13 cellular contexts compared by ENCODE assay signal in genomic region chr10:71745659-71746250, GRCh38. TPM values are rescaled to one million over a fixed set of nuclear protein-coding genes. Genes with fewer than 3 reads are reported as not detected.
A peak's percentile ranks its signal among the peaks of the same experiment; 100 is the strongest.
DNase-seq lines count a peak whose midpoint lies in the region; ATAC-seq and TF ChIP-seq lines count a peak whose summit lies in the region.
"Had no signal": no experiment of that assay in that cellular context is flagged by ENCODE, and none has a peak within 500 bp of the region (broad histone marks: within the 10 kb centered on the region; RNA-seq: fewer than 3 reads in every experiment).

No MANE protein-coding gene starts in this region.

- H3K4me3 ChIP-seq in upper lobe of right lung (no peak overlapping the region), sigmoid colon (no peak overlapping the region)
- H3K4me3 ChIP-seq: adrenal gland, thoracic aorta had no signal

- TF ChIP-seq EP300 in sigmoid colon (IDR thresholded peaks at IDR 0.05), result no peak

- H3K9me3 Mint-ChIP-seq in activated naive CD4-positive, alpha-beta T cell treated with anti-CD3 and anti-CD28 coated beads, Interleukin-2, amount 50 U/mL, for 24 hours, result no peaks in the 10 kb centered on the region
- no peaks in the 10 kb centered on the region for H3K9me3 Mint-ChIP-seq in activated naive CD8-positive, alpha-beta T cell treated with anti-CD3 and anti-CD28 coated beads, Interleukin-2, amount 10 ng/mL, durations not matched to agents 7 days and 5 days
- peaks cover 6% of the 10 kb centered on the region for H3K9me3 Mint-ChIP-seq in mesothelial cell of epicardium

- TF ChIP-seq CTCF in mesothelial cell of epicardium (IDR thresholded peaks at IDR 0.05; ENCODE audit: unreplicated experiment) (no peak), upper lobe of right lung (IDR thresholded peaks at IDR 0.05) (no peak), sigmoid colon (IDR thresholded peaks at IDR 0.05) (no peak)

- peak overlapping the region; percentile 20 for H3K4me3 Mint-ChIP-seq in activated naive CD4-positive, alpha-beta T cell treated with anti-CD3 and anti-CD28 coated beads, Interleukin-2, amount 50 U/mL, for 24 hours
- H3K4me3 Mint-ChIP-seq in activated naive CD8-positive, alpha-beta T cell treated with anti-CD3 and anti-CD28 coated beads, Interleukin-2, amount 10 ng/mL, durations not matched to agents 7 days and 5 days, result no peak overlapping the region
- no peak overlapping the region for H3K4me3 Mint-ChIP-seq in mesothelial cell of epicardium

- peak overlapping the region; percentile 99 for H3K27ac Mint-ChIP-seq in activated naive CD4-positive, alpha-beta T cell treated with anti-CD3 and anti-CD28 coated beads, Interleukin-2, amount 50 U/mL, for 24 hours
- H3K27ac Mint-ChIP-seq in activated naive CD8-positive, alpha-beta T cell treated with anti-CD3 and anti-CD28 coated beads, Interleukin-2, amount 10 ng/mL, durations not matched to agents 7 days and 5 days, result peak overlapping the region; percentile 97
- peak overlapping the region; percentile 86 for H3K27ac Mint-ChIP-seq in mesothelial cell of epicardium

- H3K4me1 Mint-ChIP-seq in activated naive CD4-positive, alpha-beta T cell treated with anti-CD3 and anti-CD28 coated beads, Interleukin-2, amount 50 U/mL, for 24 hours, result peaks cover 98% of the 10 kb centered on the region
- H3K4me1 Mint-ChIP-seq in activated naive CD8-positive, alpha-beta T cell treated with anti-CD3 and anti-CD28 coated beads, Interleukin-2, amount 10 ng/mL, durations not matched to agents 7 days and 5 days, result peaks cover 93% of the 10 kb centered on the region
- peaks cover 34% of the 10 kb centered on the region for H3K4me1 Mint-ChIP-seq in mesothelial cell of epicardium

- H3K36me3 ChIP-seq in upper lobe of right lung, result peaks cover 5% of the 10 kb centered on the region
- peaks cover 6 to 12% (median 9%) of the 10 kb centered on the region in 4 donors for H3K36me3 ChIP-seq in sigmoid colon
- H3K36me3 ChIP-seq: adrenal gland had no signal

- DNase-seq in activated naive CD4-positive, alpha-beta T cell treated with Interleukin-2 at 50 U/mL for 16 hours, result no peak
- no peak for DNase-seq in activated naive CD8-positive, alpha-beta T cell treated with anti-CD3 and anti-CD28 coated beads, Interleukin-2, amount 10 ng/mL, durations not matched to agents 7 days and 5 days
- DNase-seq in mesothelial cell of epicardium (ENCODE audit: low spot score in 2 of 2, unreplicated experiment in 2 of 2) (no peak), upper lobe of right lung (no peak), sigmoid colon (no peak)
- DNase-seq: head of caudate nucleus, NCI-H510A had no signal

- peaks cover 13% of the 10 kb centered on the region for H3K36me3 Mint-ChIP-seq in activated naive CD4-positive, alpha-beta T cell treated with anti-CD3 and anti-CD28 coated beads, Interleukin-2, amount 50 U/mL, for 24 hours
- H3K36me3 Mint-ChIP-seq in activated naive CD8-positive, alpha-beta T cell treated with anti-CD3 and anti-CD28 coated beads, Interleukin-2, amount 10 ng/mL, durations not matched to agents 7 days and 5 days, result peaks cover 14% of the 10 kb centered on the region
- H3K36me3 Mint-ChIP-seq in mesothelial cell of epicardium, result no peaks in the 10 kb centered on the region

- H3K9me3 ChIP-seq in upper lobe of right lung, result no peaks in the 10 kb centered on the region
- H3K9me3 ChIP-seq in sigmoid colon, result no peaks in the 10 kb centered on the region
- H3K9me3 ChIP-seq: adrenal gland, thoracic aorta had no signal

- no peak for TF ChIP-seq POLR2A in sigmoid colon (IDR thresholded peaks at IDR 0.05)

- POLR2A ChIA-PET in activated naive CD8-positive, alpha-beta T cell treated with anti-CD3 and anti-CD28 coated beads, Interleukin-2, amount 10 ng/mL, durations not matched to agents 7 days and 5 days (lab: Charles Lee), result interaction anchor here (1.0 to 14.9 kb wide), 6 partner anchors 10 to 48 kb away, joined by 4 to 341 read pairs (median 34); partner anchors contain the start of gene VSIR

- intact Hi-C loops in upper lobe of right lung (cut with DNase I) (no loop called here), sigmoid colon (cut with DNase I) (no loop called here)

- peaks cover 51% of the 10 kb centered on the region for H3K4me1 ChIP-seq in upper lobe of right lung
- peaks cover 0 to 50% (median 39%) of the 10 kb centered on the region in 4 donors for H3K4me1 ChIP-seq in sigmoid colon

- H3K27me3 ChIP-seq in upper lobe of right lung (no peaks in the 10 kb centered on the region), sigmoid colon (no peaks in the 10 kb centered on the region)
- H3K27me3 ChIP-seq: adrenal gland had no signal

- H3K27ac ChIP-seq in upper lobe of right lung (peak overlapping the region; percentile 88), sigmoid colon (no peak overlapping the region)
- H3K27ac ChIP-seq: thoracic aorta had no signal

- no peaks in the 10 kb centered on the region for H3K27me3 Mint-ChIP-seq in activated naive CD4-positive, alpha-beta T cell treated with anti-CD3 and anti-CD28 coated beads, Interleukin-2, amount 50 U/mL, for 24 hours
- H3K27me3 Mint-ChIP-seq in activated naive CD8-positive, alpha-beta T cell treated with anti-CD3 and anti-CD28 coated beads, Interleukin-2, amount 10 ng/mL, durations not matched to agents 7 days and 5 days, result no peaks in the 10 kb centered on the region
- H3K27me3 Mint-ChIP-seq in mesothelial cell of epicardium (ENCODE audit: low read depth), result no peaks in the 10 kb centered on the region

- no peak for ATAC-seq in activated naive CD8-positive, alpha-beta T cell treated with anti-CD3 and anti-CD28 coated beads, Interleukin-2, amount 10 ng/mL, durations not matched to agents 7 days and 5 days (ENCODE audit: low read depth)
- ATAC-seq in upper lobe of right lung (no peak), GM19351 (IDR thresholded peaks at IDR 0.05; ENCODE audit: unreplicated experiment) (no peak), GM19035 (IDR thresholded peaks at IDR 0.05; ENCODE audit: unreplicated experiment) (no peak)

- 92% methylated on average over 2 of the region's 2 CpGs for WGBS in sigmoid colon, 2 donors

RNA-seq across cellular contexts. Expression of gene C10orf105, which starts 26.2 kb away (rescaled TPM):
- total RNA-seq in activated naive CD8-positive, alpha-beta T cell treated with anti-CD3 and anti-CD28 coated beads, Interleukin-2, amount 10 ng/mL, durations not matched to agents 7 days and 5 days, result under 1 TPM; 0.17 to 0.30 TPM
- total RNA-seq in mesothelial cell of epicardium, result 0.11 to 0.25 TPM (median 0.18 TPM) in 3 replicates
- total RNA-seq in upper lobe of right lung, result 0.52 TPM
- under 1 TPM in 1 of 4 donors, not detected in 3; 0.55 TPM for total RNA-seq in sigmoid colon
- under 1 TPM in 1 of 3 donors, not detected in 2; 0.25 TPM for polyA plus RNA-seq in sigmoid colon
- total RNA-seq: pulmonary artery endothelial cell had no signal

RNA-seq across cellular contexts. Expression of gene VSIR, which starts 27.6 kb away (rescaled TPM):
- total RNA-seq in activated naive CD8-positive, alpha-beta T cell treated with anti-CD3 and anti-CD28 coated beads, Interleukin-2, amount 10 ng/mL, durations not matched to agents 7 days and 5 days, result 100 to 1,000 TPM; 124 to 125 TPM
- total RNA-seq in mesothelial cell of epicardium, result 8.0 to 9.1 TPM (median 8.7 TPM) in 3 replicates
- 128 TPM for total RNA-seq in upper lobe of right lung
- total RNA-seq in sigmoid colon, result 10 to 100 TPM; 24.6 to 46.7 (median 40.3) TPM
- 10 to 100 TPM; 12.0 to 73.1 (median 30.7) TPM for polyA plus RNA-seq in sigmoid colon
